12 cellular contexts compared by ENCODE assay signal in genomic region chr21:28235169-28235892, GRCh38.
DNase-seq lines count a peak whose midpoint lies in the region; ATAC-seq and TF ChIP-seq lines count a peak whose summit lies in the region.
"Had no signal": no experiment of that assay in that cellular context is flagged by ENCODE, and none has a peak within 500 bp of the region (broad histone marks: within the 10 kb centered on the region; RNA-seq: fewer than 3 reads in every experiment).

No MANE protein-coding gene starts in this region.

- H3K4me3 ChIP-seq in AG09309 (ENCODE audit: control insufficient read depth, low read depth, low read length) (no peak overlapping the region), astrocyte of the cerebellum (ENCODE audit: low read depth, low read length) (no peak overlapping the region), left lung (no peak overlapping the region)
- H3K4me3 ChIP-seq: breast epithelium had no signal

- H3K36me3 ChIP-seq in left lung: no peaks in the 10 kb centered on the region
- H3K36me3 ChIP-seq: breast epithelium had no signal

- peak; percentile 25 for TF ChIP-seq CTCF in AG09309 (IDR thresholded peaks at IDR 0.05; ENCODE audit: control insufficient read depth, insufficient read depth, low read depth, low read length, missing control alignments)
- peak; percentile 16 for TF ChIP-seq CTCF in astrocyte of the cerebellum (IDR thresholded peaks at IDR 0.05; ENCODE audit: low read depth, low read length, missing control alignments)
- TF ChIP-seq CTCF in left lung (IDR thresholded peaks at IDR 0.05): peak in 1 of 2 donors; percentile 28

- H3K27ac ChIP-seq in left lung: peak overlapping the region in 1 of 2 donors; percentile 50
- H3K27ac ChIP-seq: breast epithelium had no signal

- in situ Hi-C loops in astrocyte of the cerebellum (cut with HindIII; ENCODE audit: low sequenced_read_pairs): no loop called here

- H3K9me3 ChIP-seq in left lung: no peaks in the 10 kb centered on the region
- H3K9me3 ChIP-seq: breast epithelium had no signal

- DNase-seq in AG09309 (ENCODE audit: low read depth) (no peak), M059J (ENCODE audit: low read depth) (peak; percentile 43), astrocyte of the cerebellum (ENCODE audit: low read depth) (no peak), left lung (peak; percentile 16 to 37), activated gamma-delta T cell treated with Interleukin-2 at 50 U/mL for 16 hours (no peak), NCI-H774 (lab: John Stamatoyannopoulos, UW) (no peak)
- DNase-seq: activated T-cell treated with anti-CD3 and anti-CD28 coated beads, Interleukin-2, amount 50 U/mL, for 1 hour; foreskin melanocyte; NCI-H446 treated with DMSO at 0.1 percent for 48 hours had no signal

- H3K27me3 ChIP-seq in left lung: no peaks in the 10 kb centered on the region
- H3K27me3 ChIP-seq: breast epithelium had no signal

- intact Hi-C loops in left lung (cut with DNase I): no loop called here

- peaks cover 7 to 16% of the 10 kb centered on the region in 2 donors for H3K4me1 ChIP-seq in left lung
- H3K4me1 ChIP-seq: breast epithelium had no signal

- ATAC-seq in left lung: peak; percentile 71
- no peak for ATAC-seq in HG03354 (IDR thresholded peaks at IDR 0.05; ENCODE audit: poor library complexity, severe bottlenecking, unreplicated experiment)
- ATAC-seq in GM21423 (IDR thresholded peaks at IDR 0.05; ENCODE audit: unreplicated experiment): no peak

Comparison
In these comparisons a context has a peak if more than half of its experiments do, and no peak if none do; other contexts are left out.
1. DNase-seq: peak in M059J (single experiment) and left lung (2 of 2); none in AG09309 (single experiment), astrocyte of the cerebellum (single experiment), activated gamma-delta T cell treated with Interleukin-2 at 50 U/mL for 16 hours (single experiment) and NCI-H774 (single experiment).